Comparison of ENCODE assay signal across 1 cellular context in genomic region chr12:113190761-113191160, GRCh38.
TF ChIP-seq lines count a peak whose summit lies in the region.

No MANE protein-coding gene starts in this region.

TF ChIP-seq in HepG2, 621 proteins besides CTCF, POLR2A, EP300 and RAD21:
- no peak for TF ChIP-seq GLMP (CRISPR knock-in tag; IDR thresholded peaks at IDR 0.05; ENCODE audit: borderline replicate concordance)
- peak; percentile 79 for TF ChIP-seq NFYC (CRISPR knock-in tag; IDR thresholded peaks at IDR 0.05)
- peak; percentile 77 for TF ChIP-seq NFYB (CRISPR knock-in tag; IDR thresholded peaks at IDR 0.05)
- peak; percentile 62 for TF ChIP-seq USF2 (IDR thresholded peaks at IDR 0.05; ENCODE audit: low read depth, low read length)
- TF ChIP-seq USF2 (CRISPR knock-in tag; IDR thresholded peaks at IDR 0.05; ENCODE audit: borderline replicate concordance): peak; percentile 73; the same call in 1 of the 2 replicates
